ENCODE assay signal across 8 cellular contexts in genomic region chr1:89987170-89987819, GRCh38. TPM values are rescaled to one million over a fixed set of nuclear protein-coding genes. Genes with fewer than 3 reads are reported as not detected.
DNase-seq lines count a peak whose midpoint lies in the region; ATAC-seq and TF ChIP-seq lines count a peak whose summit lies in the region.

No MANE protein-coding gene starts in this region.

- peaks cover 3% of the 10 kb centered on the region for H3F3A ChIP-seq in SK-N-SH (replicated peaks; ENCODE audit: insufficient read depth)

- CTCF ChIA-PET in SK-N-SH (lab: Yijun Ruan, JAX), result interaction anchor here (0.6 to 5.1 kb wide), 32 partner anchors 10 to 373 kb away, joined by 3 to 42 read pairs (median 3); no protein-coding TSS in a partner anchor

- ATAC-seq in HG02642 (IDR thresholded peaks at IDR 0.05; ENCODE audit: poor library complexity, unreplicated experiment) (peak; percentile 74), body of pancreas (peak; percentile 95)

- H3K9me2 ChIP-seq in SK-N-SH, result no peaks in the 10 kb centered on the region

- no peaks in the 10 kb centered on the region for H3K9me3 Mint-ChIP-seq in activated T-cell treated with anti-CD3 and anti-CD28 coated beads, Interleukin-2, amount 50 U/mL, for 24 hours

- intact Hi-C loops in body of pancreas (cut with DNase I), result loop anchor here (5.0 kb wide), 1 partner anchor 185 kb away; no protein-coding TSS in a partner anchor

- TF ChIP-seq CTCF in SK-N-SH (IDR thresholded peaks at IDR 0.05) (peak; percentile 90), body of pancreas (IDR thresholded peaks at IDR 0.05) (peak; percentile 64 to 90 (median 88))

- TF ChIP-seq RAD21 in SK-N-SH (IDR thresholded peaks at IDR 0.05; ENCODE audit: low read length), result peak; percentile 97

- no peaks in the 10 kb centered on the region for H4K20me1 ChIP-seq in SK-N-SH (ENCODE audit: insufficient read depth)

- no peak overlapping the region for H3K4me3 Mint-ChIP-seq in activated T-cell treated with anti-CD3 and anti-CD28 coated beads, Interleukin-2, amount 50 U/mL, for 24 hours

- no peak overlapping the region for H3K9ac ChIP-seq in SK-N-SH

- peaks cover 0 to 5% of the 10 kb centered on the region in 2 experiments; a peak in 3 of 4 replicates for H3K4me1 ChIP-seq in SK-N-SH (ENCODE audit: control insufficient read depth in 1 of 2, insufficient read depth in 2 of 2, low read depth in 1 of 2, low read length in 1 of 2)
- H3K4me1 ChIP-seq in body of pancreas, result no peaks in the 10 kb centered on the region

- no peaks in the 10 kb centered on the region for H3K36me3 Mint-ChIP-seq in activated T-cell treated with anti-CD3 and anti-CD28 coated beads, Interleukin-2, amount 50 U/mL, for 24 hours (ENCODE audit: low read depth)

- no peak for TF ChIP-seq POLR2A in body of pancreas (IDR thresholded peaks at IDR 0.05)

- no peak for TF ChIP-seq EP300 in SK-N-SH (IDR thresholded peaks at IDR 0.05; ENCODE audit: borderline replicate concordance in 1 of 2, low read depth in 1 of 2, low read length in 1 of 2)

- H3K27ac Mint-ChIP-seq in activated T-cell treated with anti-CD3 and anti-CD28 coated beads, Interleukin-2, amount 50 U/mL, for 24 hours, result no peak overlapping the region

- no peaks in the 10 kb centered on the region for H3K27me3 Mint-ChIP-seq in activated T-cell treated with anti-CD3 and anti-CD28 coated beads, Interleukin-2, amount 50 U/mL, for 24 hours

- POLR2A ChIA-PET in SK-N-SH (lab: Yijun Ruan, JAX), result no interaction called here

- no peak overlapping the region for H3K4me2 ChIP-seq in SK-N-SH

- H2AFZ ChIP-seq in SK-N-SH (ENCODE audit: low read depth), result no peak overlapping the region

- H3K36me3 ChIP-seq in SK-N-SH (replicated peaks in 1 of 2; ENCODE audit: control insufficient read depth in 1 of 2, insufficient read depth in 2 of 2, low read length in 1 of 2) (no peaks in the 10 kb centered on the region), body of pancreas (replicated peaks in 1 of 2; ENCODE audit: insufficient read depth in 1 of 2, low read depth in 2 of 2) (no peaks in the 10 kb centered on the region)

- H3K4me3 ChIP-seq in SK-N-SH (ENCODE audit: low read depth in 2 of 2, low read length in 1 of 2) (no peak overlapping the region; a peak in 1 of 4 replicates), body of pancreas (no peak overlapping the region)

- H3K9me3 ChIP-seq in SK-N-SH, result no peaks in the 10 kb centered on the region
- H3K9me3 ChIP-seq in body of pancreas, result no peaks in the 10 kb centered on the region

- no peaks in the 10 kb centered on the region for H3K79me2 ChIP-seq in SK-N-SH (ENCODE audit: insufficient read depth)

- H3K4me1 Mint-ChIP-seq in activated T-cell treated with anti-CD3 and anti-CD28 coated beads, Interleukin-2, amount 50 U/mL, for 24 hours (ENCODE audit: low read depth), result peaks cover 5% of the 10 kb centered on the region

- H3K27ac ChIP-seq in SK-N-SH (ENCODE audit: low read depth in 2 of 2, low read length in 1 of 2) (no peak overlapping the region), body of pancreas (no peak overlapping the region)

- WGBS in SK-N-SH (ENCODE audit: low lambda C conversion rate), result 0% methylated on average over 3 of the region's 3 CpGs
- 1% methylated on average over 3 of the region's 3 CpGs for WGBS in body of pancreas, 2 donors

- H3K27me3 ChIP-seq in SK-N-SH (ENCODE audit: insufficient read depth) (no peaks in the 10 kb centered on the region), body of pancreas (no peaks in the 10 kb centered on the region)

- DNase-seq in activated T-cell treated with anti-CD3 and anti-CD28 coated beads for 1 hour (ENCODE audit: low read depth) (peak; percentile 17), NCI-H128 (lab: John Stamatoyannopoulos, UW; ENCODE audit: unreplicated experiment) (peak; percentile 52), SK-N-SH (peak; percentile 81), body of pancreas (peak; percentile 60 to 77 (median 66)), iPS DF 4.7 (ENCODE audit: extremely low read depth, low spot score) (peak; percentile 66)
- DNase-seq in activated T-cell treated with anti-CD3 and anti-CD28 coated beads, Interleukin-2, amount 50 U/mL, for 24 hours, result no peak
- peak; percentile 25 for DNase-seq in stimulated activated CD4-positive, alpha-beta T cell treated with anti-CD3 and anti-CD28 coated beads, Interleukin-1b, Interleukin-23, amount 100 ng/mL, for 48 hours

TF ChIP-seq in SK-N-SH, 30 proteins besides CTCF, POLR2A, EP300 and RAD21:
- TF ChIP-seq RCOR1 (IDR thresholded peaks at IDR 0.05; ENCODE audit: low read length) (0 out of 2 replicates have a peak, but pooled peaks have one; percentile 19), NRF1 (IDR thresholded peaks at IDR 0.05; ENCODE audit: low read depth, low read length) (0 out of 2 replicates have a peak, but pooled peaks have one; percentile 14), SMC3 (IDR thresholded peaks at IDR 0.05; ENCODE audit: low read depth, low read length) (peak; percentile 93), USF1 (IDR thresholded peaks at IDR 0.05; ENCODE audit: borderline replicate concordance, low read depth) (no peak), YY1 (IDR thresholded peaks at IDR 0.05; ENCODE audit: low read depth) (no peak), CHD2 (IDR thresholded peaks at IDR 0.05; ENCODE audit: low read length, partially characterized antibody) (peak; percentile 12)
TF ChIP-seq in SK-N-SH: peak in this region for 4.

RNA-seq across cellular contexts. Expression of gene ZNF326, which starts 7.6 kb away (rescaled TPM):
- polyA plus RNA-seq in SK-N-SH (2012; rRNA removed), result 16.4 and 18.0 TPM in 2 replicates
- 17.5 and 19.3 TPM in 2 replicates for polyA plus RNA-seq in SK-N-SH (2012; cell fraction: cytosol; rRNA removed)
- polyA plus RNA-seq in SK-N-SH (2012; cell fraction: nucleus; rRNA removed), result 16.1 and 24.0 TPM in 2 replicates
- total RNA-seq in body of pancreas, result 10 to 100 TPM; 24.1 to 28.7 TPM
